ENCODE assay signal across 22 cellular contexts in the genomic region with DNA sequence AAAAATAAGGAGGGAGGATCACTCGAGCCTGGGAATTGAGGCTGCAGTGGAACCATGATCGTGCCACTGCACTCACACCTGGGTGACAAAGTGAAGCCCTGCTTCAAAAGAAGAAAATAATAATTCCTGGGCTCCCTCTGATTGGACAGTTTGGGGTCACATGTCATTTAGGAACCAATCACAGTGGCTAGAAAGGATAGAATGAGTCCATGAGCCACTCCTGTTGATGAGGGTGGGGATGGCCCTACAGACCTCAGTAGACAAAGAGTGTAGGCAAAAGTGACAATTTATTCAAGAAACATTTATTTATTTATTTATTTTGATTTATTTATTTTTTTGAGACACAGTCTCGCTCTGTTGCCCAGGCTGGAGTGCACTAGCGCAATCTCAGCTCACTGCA. TPM values are rescaled to one million over a fixed set of nuclear protein-coding genes. Genes with fewer than 3 reads are reported as not detected.
A peak's percentile ranks its signal among the peaks of the same experiment; 100 is the strongest.
DNase-seq lines count a peak whose midpoint lies in the region; ATAC-seq, FAIRE-seq and TF ChIP-seq lines count a peak whose summit lies in the region.
"Had no signal": no experiment of that assay in that cellular context is flagged by ENCODE, and none has a peak within 500 bp of the region (broad histone marks: within the 10 kb centered on the region; RNA-seq: fewer than 3 reads in every experiment).

No MANE protein-coding gene starts in this region.

- H3K4me3 ChIP-seq in HepG2 (replicated peaks in 1 of 3; ENCODE audit: insufficient read depth in 1 of 3, low read depth in 2 of 3, low read length in 3 of 3) (no peak overlapping the region), right lobe of liver (no peak overlapping the region), Panc1 (ENCODE audit: low read depth in 2 of 2, low read length in 2 of 2) (no peak overlapping the region), colonic mucosa (no peak overlapping the region), spleen (no peak overlapping the region)
- H3K4me3 ChIP-seq: lower lobe of right lung, SJCRH30, uterus had no signal

- H3K4me1 ChIP-seq in HepG2 (ENCODE audit: insufficient read depth, low read length), result peaks cover 33% of the 10 kb centered on the region
- H3K4me1 ChIP-seq in right lobe of liver, result no peaks in the 10 kb centered on the region
- H3K4me1 ChIP-seq in Panc1 (ENCODE audit: control insufficient read depth, insufficient read depth, low read length), result peaks cover 9% of the 10 kb centered on the region
- H3K4me1 ChIP-seq in colonic mucosa, result peaks cover 5% of the 10 kb centered on the region
- H3K4me1 ChIP-seq in spleen, result peaks cover 12 to 71% (median 37%) of the 10 kb centered on the region in 6 donors
- H3K4me1 ChIP-seq: uterus had no signal

- no peaks in the 10 kb centered on the region for H3K79me2 ChIP-seq in HepG2 (ENCODE audit: insufficient read depth, low read length)

- no peak overlapping the region for H3K9ac ChIP-seq in HepG2 (ENCODE audit: insufficient read depth, low read depth, low read length)
- no peak overlapping the region for H3K9ac ChIP-seq in colonic mucosa (ENCODE audit: low read depth in 2 of 2, low read length in 2 of 2)

- ATAC-seq in HepG2, result no peak
- no peak for ATAC-seq in right lobe of liver
- ATAC-seq in Panc1, result no peak
- ATAC-seq in HG03460 (IDR thresholded peaks at IDR 0.05; ENCODE audit: unreplicated experiment), result no peak
- no peak for ATAC-seq in Right ventricle myocardium inferior
- ATAC-seq: esophagus mucosa, lower lobe of right lung had no signal

- intact Hi-C loops in HepG2 (cut with micrococcal nuclease; ENCODE audit: unreplicated experiment), result no loop called here
- intact Hi-C loops in right lobe of liver (cut with DNase I), result no loop called here
- intact Hi-C loops in Panc1 (cut with micrococcal nuclease; ENCODE audit: unreplicated experiment), result no loop called here
- intact Hi-C loops in colonic mucosa (cut with DNase I), result no loop called here
- intact Hi-C loops in spleen (cut with DNase I; ENCODE audit: low total_unique reads), result no loop called here
- intact Hi-C loops in Right ventricle myocardium inferior (cut with DNase I), result no loop called here

- H2AFZ ChIP-seq in HepG2 (ENCODE audit: low read length), result no peak overlapping the region

- BruUV-seq in HepG2 (replicated peaks; lab: Mats Ljungman, UMichigan) (no TSS peak), Panc1 (replicated peaks; lab: Mats Ljungman, UMichigan) (no TSS peak)

- TF ChIP-seq EP300 in HepG2 (IDR thresholded peaks at IDR 0.05; ENCODE audit: low read depth in 2 of 2, low read length in 2 of 2), result no peak
- TF ChIP-seq EP300 in HepG2 (CRISPR knock-in tag; IDR thresholded peaks at IDR 0.05; ENCODE audit: borderline replicate concordance), result no peak

- H3K36me3 ChIP-seq in HepG2 (replicated peaks in 1 of 2; ENCODE audit: control insufficient read depth in 1 of 2, insufficient read depth in 2 of 2, low read length in 2 of 2) (no peaks in the 10 kb centered on the region), right lobe of liver (no peaks in the 10 kb centered on the region), Panc1 (ENCODE audit: control insufficient read depth, insufficient read depth, low read length) (no peaks in the 10 kb centered on the region), colonic mucosa (no peaks in the 10 kb centered on the region), spleen (no peaks in the 10 kb centered on the region)
- H3K36me3 ChIP-seq: lower lobe of right lung, neutrophil, SJCRH30, uterus had no signal

- no peaks in the 10 kb centered on the region for H4K20me1 ChIP-seq in HepG2 (ENCODE audit: insufficient read depth, low read length)

- no peak for TF ChIP-seq RAD21 in HepG2 (CRISPR knock-in tag; IDR thresholded peaks at IDR 0.05)

- H3K27me3 ChIP-seq in HepG2 (ENCODE audit: control insufficient read depth in 1 of 2, insufficient read depth in 2 of 2, low read length in 2 of 2), result peaks cover 4 to 14% of the 10 kb centered on the region in 2 experiments; a peak in 4 of 5 replicates
- no peaks in the 10 kb centered on the region for H3K27me3 ChIP-seq in right lobe of liver
- H3K27me3 ChIP-seq in Panc1 (ENCODE audit: control insufficient read depth, insufficient read depth, low read length), result no peaks in the 10 kb centered on the region
- no peaks in the 10 kb centered on the region for H3K27me3 ChIP-seq in colonic mucosa
- H3K27me3 ChIP-seq in spleen (replicated peaks in 1 of 7), result no peaks in the 10 kb centered on the region
- H3K27me3 ChIP-seq: uterus had no signal

- no peak for TF ChIP-seq POLR2A in HepG2 (IDR thresholded peaks at IDR 0.05; ENCODE audit: insufficient read depth in 1 of 2, low read depth in 2 of 2, low read length in 2 of 2)
- TF ChIP-seq POLR2A in right lobe of liver (IDR thresholded peaks at IDR 0.05), result no peak
- no peak for TF ChIP-seq POLR2A in spleen (IDR thresholded peaks at IDR 0.05)

- CTCF ChIA-PET in HepG2 (lab: Yijun Ruan, JAX; ENCODE audit: low intra/inter-chr PET ratio, low total read pairs) (no interaction called here), Panc1 (lab: Charles Lee) (no interaction called here)

- 72% methylated on average over 4 of the region's 4 CpGs for WGBS in HepG2 (ENCODE audit: low lambda C conversion rate)
- WGBS in right lobe of liver (ENCODE audit: insufficient coverage, low coverage, low lambda C conversion rate, missing lambda C conversion rate), result 80% methylated on average over 4 of the region's 4 CpGs
- 92 to 99% (median 96%) methylated on average over 4 of the region's 4 CpGs for WGBS in spleen, 5 donors

- POLR2A ChIA-PET in HepG2 (lab: Yijun Ruan, JAX) (no interaction called here), Panc1 (lab: Charles Lee) (no interaction called here)

- in situ Hi-C loops in HepG2 (cut with HindIII; ENCODE audit: extremely low pct_ligation_motif_present, low pct_unique_long_range_greater_than_20kb), result no loop called here
- in situ Hi-C loops in Panc1 (cut with HindIII; ENCODE audit: low pct_unique_long_range_greater_than_20kb, low sequenced_read_pairs), result no loop called here

- H3K4me2 ChIP-seq in HepG2 (ENCODE audit: low read depth, low read length), result no peak overlapping the region

- H3K9me3 ChIP-seq in HepG2 (ENCODE audit: low read length) (no peaks in the 10 kb centered on the region), right lobe of liver (no peaks in the 10 kb centered on the region), Panc1 (ENCODE audit: control insufficient read depth, insufficient read depth, low read depth, low read length) (no peaks in the 10 kb centered on the region), colonic mucosa (no peaks in the 10 kb centered on the region), spleen (no peaks in the 10 kb centered on the region)
- H3K9me3 ChIP-seq: lower lobe of right lung, neutrophil, SJCRH30, uterus had no signal

- H3K27ac ChIP-seq in HepG2 (ENCODE audit: extremely low read length, insufficient read depth, low read length), result no peak overlapping the region
- no peak overlapping the region for H3K27ac ChIP-seq in right lobe of liver
- peak overlapping the region; percentile 34; the same call in 1 of the 2 replicates for H3K27ac ChIP-seq in Panc1 (ENCODE audit: low read length)
- H3K27ac ChIP-seq in colonic mucosa, result peak overlapping the region; percentile 79
- peak overlapping the region in 4 of 8 donors; percentile 9 to 90 (median 83) for H3K27ac ChIP-seq in spleen
- H3K27ac ChIP-seq: lower lobe of right lung, neutrophil, SJCRH30, uterus had no signal

- no peak for FAIRE-seq in HepG2 (lab: Jason Lieb, UNC)
- FAIRE-seq: frontal cortex, kidney, small intestine had no signal

- TF ChIP-seq CTCF in HepG2 (CRISPR knock-in tag; IDR thresholded peaks at IDR 0.05) (no peak), right lobe of liver (IDR thresholded peaks at IDR 0.05) (no peak), Panc1 (IDR thresholded peaks at IDR 0.05) (no peak), colonic mucosa (IDR thresholded peaks at IDR 0.05) (no peak), spleen (IDR thresholded peaks at IDR 0.05 in 8 of 11, conservative IDR thresholded peaks at IDR 0.05 in 3 of 11) (no peak)

- no peak for DNase-seq in HepG2 (ENCODE audit: low spot score)
- no peak for DNase-seq in right lobe of liver
- no peak for DNase-seq in Panc1 (ENCODE audit: low read depth, low spot score)
- DNase-seq in colonic mucosa, result no peak
- no peak for DNase-seq in spleen
- no peak for DNase-seq in Right ventricle myocardium inferior (ENCODE audit: missing footprints)
- DNase-seq in ecto neural progenitor cell (ENCODE audit: low spot score), result no peak
- DNase-seq: activated CD4-positive, alpha-beta T cell treated with anti-CD3 and anti-CD28 coated beads, Interleukin-2, amount 50 U/mL, for 48 hours; activated T-cell treated with anti-CD3 and anti-CD28 coated beads, Interleukin-2, amount 50 U/mL, for 1 hour; DMS79; effector CD4-positive, alpha-beta T cell; kidney; lower lobe of right lung; NCI-H146; NCI-H69; small intestine; uterus had no signal

RNA-seq across cellular contexts. Expression of a gene that starts 26.8 kb away (rescaled TPM):
- total RNA-seq in HepG2 (2016; rRNA removed; fragmentation: Illumina TruSeq; extraction: Trizol), result 1.3 and 2.0 TPM in 2 replicates
- 0.40 and 0.44 TPM in 2 replicates for total RNA-seq in HepG2 (2016; cell fraction: cytosol; rRNA removed; fragmentation: Illumina TruSeq; extraction: Trizol; ENCODE audit: low read depth)
- 0.91 and 2.6 TPM in 2 replicates for total RNA-seq in HepG2 (2016; cell fraction: insoluble cytoplasmic fraction; rRNA removed; fragmentation: Illumina TruSeq; extraction: Trizol)
- 0.79 and 1.5 TPM in 2 replicates for total RNA-seq in HepG2 (2016; cell fraction: membrane; rRNA removed; fragmentation: Illumina TruSeq; extraction: Trizol)
- total RNA-seq in HepG2 (2016; cell fraction: nucleus; rRNA removed; fragmentation: Illumina TruSeq; extraction: Trizol), result 3.3 and 3.7 TPM in 2 replicates
- polyA plus RNA-seq in HepG2 (2011; rRNA removed), result 1.8 and 2.5 TPM in 2 replicates
- 1.4 and 1.8 TPM in 2 replicates for polyA plus RNA-seq in HepG2 (2011; cell fraction: cytosol; rRNA removed)
- polyA plus RNA-seq in HepG2 (2011; cell fraction: nucleus; rRNA removed), result 3.9 and 4.1 TPM in 2 replicates
- polyA plus RNA-seq in HepG2 (2012), result 1.7 and 2.4 TPM in 2 replicates
- polyA plus RNA-seq in HepG2 (2016; cell fraction: cytosol; fragmentation: Illumina TruSeq; extraction: Trizol; ENCODE audit: low read depth), result 0.36 and 0.60 TPM in 2 replicates
- polyA plus RNA-seq in HepG2 (2016; cell fraction: insoluble cytoplasmic fraction; fragmentation: Illumina TruSeq; extraction: Trizol; ENCODE audit: low read depth), result 0.71 and 0.82 TPM in 2 replicates
- polyA plus RNA-seq in HepG2 (2016; cell fraction: membrane; fragmentation: Illumina TruSeq; extraction: Trizol; ENCODE audit: low read depth), result 0.50 and 0.76 TPM in 2 replicates
- 3.5 and 7.3 TPM in 2 replicates for polyA plus RNA-seq in HepG2 (2016; cell fraction: nucleus; fragmentation: Illumina TruSeq; extraction: Trizol; ENCODE audit: insufficient read depth, low read depth)
- 4.6 and 72.7 TPM in 2 replicates for polyA minus RNA-seq in HepG2 (2011; rRNA and poly(A)+ RNA removed; ENCODE audit: low replicate concordance)
- 1.7 and 2.8 TPM in 2 replicates for polyA minus RNA-seq in HepG2 (2011; cell fraction: cytosol; rRNA and poly(A)+ RNA removed)
- 1.6 and 1.8 TPM in 2 replicates for polyA minus RNA-seq in HepG2 (2011; cell fraction: nucleus; rRNA and poly(A)+ RNA removed)
- total RNA-seq in right lobe of liver, result 10 to 100 TPM in 5 of 6 experiments, 1 to 10 TPM in 1; 7.9 to 21.5 (median 15.3) TPM
- total RNA-seq in Panc1 (2021; ENCODE audit: unreplicated experiment), result 109 TPM
- 128 TPM for polyA plus RNA-seq in Panc1 (2012; ENCODE audit: insufficient read length)
- 100 to 1,000 TPM; 133 to 175 TPM for total RNA-seq in colonic mucosa
- 100 to 1,000 TPM; 190 to 455 (median 280) TPM for total RNA-seq in spleen
- 10 to 100 TPM; 42.8 to 87.8 (median 55.7) TPM for polyA plus RNA-seq in spleen
- total RNA-seq in Right ventricle myocardium inferior, result 32.6 TPM

Comparison
In these comparisons a context has a peak if more than half of its experiments do, and no peak if none do; other contexts are left out.
1. H3K27ac ChIP-seq: peak in Panc1 (single experiment) and colonic mucosa (single experiment); none in HepG2 (single experiment) and right lobe of liver (0 of 3).